8 cellular contexts compared by ENCODE assay signal in the genomic region with DNA sequence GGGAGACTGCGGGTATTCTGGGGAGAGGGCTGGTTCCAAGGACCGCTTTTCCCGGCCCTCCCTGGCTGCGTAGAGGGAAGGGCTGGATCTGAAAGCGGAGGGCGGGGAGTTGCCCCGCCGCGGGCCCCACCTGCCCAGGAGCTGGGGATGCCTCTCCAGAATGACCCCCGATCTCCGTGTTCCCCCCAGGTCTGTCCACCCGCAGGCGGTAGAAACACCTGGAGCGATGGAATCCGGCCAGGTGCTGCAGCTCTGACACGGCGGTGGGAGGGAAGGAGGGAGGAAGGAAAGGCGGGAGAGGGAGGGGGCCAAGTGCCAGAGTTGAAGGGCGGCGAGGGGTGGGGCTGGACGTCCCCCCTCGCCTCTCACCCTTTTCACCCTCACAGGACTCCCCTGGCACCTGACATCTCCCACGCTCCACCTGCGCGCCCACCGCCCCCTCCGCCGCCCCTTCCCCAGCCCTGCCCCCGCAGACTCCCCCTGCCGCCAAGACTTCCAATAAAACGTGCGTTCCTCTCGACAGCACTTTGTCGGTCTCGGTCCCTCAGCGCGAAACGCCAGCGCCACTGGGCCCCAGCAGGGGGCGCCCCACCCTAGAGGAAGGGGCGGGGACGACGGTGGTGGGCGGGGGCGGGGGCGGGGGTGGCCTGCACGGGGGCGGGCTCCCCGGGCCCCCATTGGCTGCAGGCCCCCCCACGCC. TPM values are rescaled to one million over a fixed set of nuclear protein-coding genes. Genes with fewer than 3 reads are reported as not detected.
DNase-seq lines count a peak whose midpoint lies in the region; ATAC-seq, FAIRE-seq and TF ChIP-seq lines count a peak whose summit lies in the region.
"Had no signal": no experiment of that assay in that cellular context is flagged by ENCODE, and none has a peak within 500 bp of the region (broad histone marks: within the 10 kb centered on the region; RNA-seq: fewer than 3 reads in every experiment).

No MANE protein-coding gene starts in this region.

- CTCF ChIA-PET in OCI-LY7 (lab: Charles Lee; ENCODE audit: unreplicated experiment) = interaction anchor here (0.6 to 1.4 kb wide), 6 partner anchors 8 to 147 kb away, joined by 3 to 20 read pairs (median 5); no protein-coding TSS in a partner anchor

- ATAC-seq in heart right ventricle (no peak), HG02938 (IDR thresholded peaks at IDR 0.05; ENCODE audit: unreplicated experiment) (no peak)

- no peaks in the 10 kb centered on the region for H3F3A ChIP-seq in smooth muscle cell (ENCODE audit: low read depth)

- H3K4me2 ChIP-seq in OCI-LY7 (ENCODE audit: low read length) (peak overlapping the region; percentile 95), smooth muscle cell (peak overlapping the region; percentile 61)

- H3K9me3 ChIP-seq in OCI-LY7 (ENCODE audit: low read length) (no peaks in the 10 kb centered on the region), heart right ventricle (no peaks in the 10 kb centered on the region), smooth muscle cell (replicated peaks; ENCODE audit: low read depth) (no peaks in the 10 kb centered on the region)

- H3K27ac ChIP-seq in OCI-LY7 (ENCODE audit: low read depth, low read length, poor library complexity, severe bottlenecking) (no peak overlapping the region), heart right ventricle (no peak overlapping the region), smooth muscle cell (ENCODE audit: low read depth) (no peak overlapping the region)
- H3K27ac ChIP-seq: epithelial cell of prostate had no signal

- intact Hi-C loops in OCI-LY7 (cut with micrococcal nuclease; ENCODE audit: unreplicated experiment) (loop anchor here (5.0 to 10.0 kb wide), 2 partner anchors 125 to 322 kb away; a partner anchor contains a TSS), heart right ventricle (cut with DNase I) (loop anchor here in 6 of 10 donors (2.0 to 5.0 kb wide), 4 partner anchors 75 to 130 kb away; a partner anchor contains a TSS)

- TF ChIP-seq CTCF in OCI-LY7 (conservative IDR thresholded peaks at IDR 0.05; ENCODE audit: low read length) (peak; percentile 50), heart right ventricle (IDR thresholded peaks at IDR 0.05) (peak; percentile 41 to 70 (median 59)), smooth muscle cell (IDR thresholded peaks at IDR 0.05; ENCODE audit: borderline replicate concordance, insufficient read depth, poor library complexity, severe bottlenecking) (peak; percentile 70)

- no peak overlapping the region for H3K9ac ChIP-seq in smooth muscle cell (ENCODE audit: low read depth)

- peaks cover 43% of the 10 kb centered on the region for H3K4me1 ChIP-seq in OCI-LY7 (ENCODE audit: insufficient read depth, low read length, poor library complexity, severe bottlenecking)
- peaks cover 3 to 62% (median 48%) of the 10 kb centered on the region in 9 donors for H3K4me1 ChIP-seq in heart right ventricle
- peaks cover 12% of the 10 kb centered on the region for H3K4me1 ChIP-seq in smooth muscle cell (ENCODE audit: low read depth)

- peak overlapping the region; percentile 67 for H3K4me3 ChIP-seq in OCI-LY7 (ENCODE audit: low read depth, low read length, poor library complexity, severe bottlenecking)
- peak overlapping the region in 2 of 10 donors; percentile 5 to 27 for H3K4me3 ChIP-seq in heart right ventricle
- peak overlapping the region; percentile 5 for H3K4me3 ChIP-seq in smooth muscle cell

- H3K79me2 ChIP-seq in OCI-LY7 (ENCODE audit: insufficient read depth, low read depth, low read length) = no peaks in the 10 kb centered on the region
- H3K79me2 ChIP-seq in smooth muscle cell (ENCODE audit: low read depth) = no peaks in the 10 kb centered on the region

- 29% methylated on average over 39 to 49 of the region's 50 CpGs for WGBS in heart right ventricle, 2 donors
- 0% methylated on average over 4 of the region's 50 CpGs for WGBS in smooth muscle cell (ENCODE audit: low lambda C conversion rate)

- no peaks in the 10 kb centered on the region for H3K9me2 ChIP-seq in OCI-LY7 (ENCODE audit: insufficient read depth, low read length)

- H2AFZ ChIP-seq in OCI-LY7 (ENCODE audit: low read length) = peak overlapping the region; percentile 64
- H2AFZ ChIP-seq in smooth muscle cell (ENCODE audit: low read depth) = no peak overlapping the region

- H4K20me1 ChIP-seq in OCI-LY7 (ENCODE audit: insufficient read depth, low read length) = no peaks in the 10 kb centered on the region
- no peaks in the 10 kb centered on the region for H4K20me1 ChIP-seq in smooth muscle cell (ENCODE audit: low read depth)

- H3K27me3 ChIP-seq in heart right ventricle (peaks cover 0 to 35% (median 4%) of the 10 kb centered on the region in 7 donors), smooth muscle cell (ENCODE audit: low read depth) (peaks cover 41% of the 10 kb centered on the region)

- H3K36me3 ChIP-seq in OCI-LY7 (ENCODE audit: insufficient read depth, low read length) = no peaks in the 10 kb centered on the region
- H3K36me3 ChIP-seq in heart right ventricle = no peaks in the 10 kb centered on the region
- no peaks in the 10 kb centered on the region for H3K36me3 ChIP-seq in smooth muscle cell (ENCODE audit: low read depth)

- peak; percentile 48 for FAIRE-seq in GM18507 (lab: Jason Lieb, UNC)

- no TSS peak for BruUV-seq in OCI-LY7 (replicated peaks; lab: Mats Ljungman, UMichigan)

- POLR2A ChIA-PET in OCI-LY7 (lab: Charles Lee) = interaction anchor here (0.6 to 3.5 kb wide), 11 partner anchors 12 to 327 kb away, joined by 3 to 25 read pairs (median 5); a partner anchor contains a TSS

- DNase-seq in GM18507 (ENCODE audit: extremely low spot score, insufficient read length, low read depth) = no peak
- peak; percentile 77 for DNase-seq in OCI-LY7 (ENCODE audit: low spot score)
- peak; percentile 64 for DNase-seq in activated effector memory CD4-positive, alpha-beta T cell treated with Interleukin-2 at 50 U/mL for 16 hours
- DNase-seq in heart right ventricle = peak in 1 of 2 donors; percentile 63
- no peak for DNase-seq in smooth muscle cell (lab: John Stamatoyannopoulos, UW; ENCODE audit: unreplicated experiment)
- DNase-seq in NCI-H226 = no peak

RNA-seq across cellular contexts. Expression of a gene that starts 0.4 kb away (rescaled TPM):
- total RNA-seq in OCI-LY7 (2014; rRNA removed; shearing (Covaris generic)) = 0.50 and 1.2 TPM in 2 replicates
- total RNA-seq in OCI-LY7 (2022) (6.1 and 6.3 TPM in 2 replicates), heart right ventricle (under 1 TPM in 3 of 10 donors, not detected in 7; 0.28 to 0.37 (median 0.30) TPM), smooth muscle cell (not detected in 2 replicates)
- polyA plus RNA-seq in heart right ventricle (under 1 TPM in 1 of 2 donors, not detected in 1; 0.10 TPM), smooth muscle cell (not detected in 2 replicates)

RNA-seq across cellular contexts. Expression of a gene that starts 4.1 kb away (rescaled TPM):
- 0.57 and 1.8 TPM in 2 replicates for total RNA-seq in OCI-LY7 (2014; rRNA removed; shearing (Covaris generic))
- 5.5 and 11.5 TPM in 2 replicates for total RNA-seq in OCI-LY7 (2022)
- 100 to 1,000 TPM; 451 to 819 (median 578) TPM for total RNA-seq in heart right ventricle
- polyA plus RNA-seq in heart right ventricle = 100 to 1,000 TPM; 251 to 605 TPM
- 3.2 and 3.5 TPM in 2 replicates for total RNA-seq in smooth muscle cell
- 2.7 and 3.0 TPM in 2 replicates for polyA plus RNA-seq in smooth muscle cell

RNA-seq across cellular contexts. Expression of a gene that starts 7.8 kb away (rescaled TPM):
- 0.28 and 1.1 TPM in 2 replicates for total RNA-seq in OCI-LY7 (2014; rRNA removed; shearing (Covaris generic))
- total RNA-seq in OCI-LY7 (2022) (2.7 and 5.9 TPM in 2 replicates), heart right ventricle (10 to 100 TPM in 2 of 10 donors, 1 to 10 TPM in 8; 4.3 to 12.5 (median 7.5) TPM), smooth muscle cell (0.22 TPM in 1 of 2 replicates, not detected in the other)
- polyA plus RNA-seq in heart right ventricle (10 to 100 TPM in 1 of 2 donors, 1 to 10 TPM in 1; 8.9 to 30.0 TPM), smooth muscle cell (0.17 and 0.24 TPM in 2 replicates)

RNA-seq across cellular contexts. Expression of a gene that starts 11.9 kb away (rescaled TPM):
- 76.8 and 82.1 TPM in 2 replicates for total RNA-seq in OCI-LY7 (2014; rRNA removed; shearing (Covaris generic))
- 147 and 155 TPM in 2 replicates for total RNA-seq in OCI-LY7 (2022)
- total RNA-seq in heart right ventricle = 10 to 100 TPM; 13.9 to 36.6 (median 18.1) TPM
- 10 to 100 TPM; 48.3 to 67.4 TPM for polyA plus RNA-seq in heart right ventricle
- 89.3 and 133 TPM in 2 replicates for total RNA-seq in smooth muscle cell
- polyA plus RNA-seq in smooth muscle cell = 205 and 246 TPM in 2 replicates

RNA-seq across cellular contexts. Expression of a gene that starts 27.1 kb away (rescaled TPM):
- total RNA-seq in OCI-LY7 (2014; rRNA removed; shearing (Covaris generic)) = 0.35 TPM in 1 of 2 replicates, not detected in the other
- total RNA-seq in OCI-LY7 (2022) = 0.88 TPM in 1 of 2 replicates, not detected in the other
- 1 to 10 TPM in 3 of 10 donors, under 1 TPM in 4, not detected in 3; 0.51 to 2.1 (median 0.74) TPM for total RNA-seq in heart right ventricle
- polyA plus RNA-seq in heart right ventricle = 1 to 10 TPM in 1 of 2 donors, under 1 TPM in 1; 0.78 to 2.7 TPM
- 26.3 and 37.0 TPM in 2 replicates for total RNA-seq in smooth muscle cell
- 23.0 and 67.1 TPM in 2 replicates for polyA plus RNA-seq in smooth muscle cell

Comparison
In these comparisons a context has a peak if more than half of its experiments do, and no peak if none do; other contexts are left out.
1. DNase-seq: peak in OCI-LY7 (single experiment) and activated effector memory CD4-positive, alpha-beta T cell treated with Interleukin-2 at 50 U/mL for 16 hours (single experiment); none in GM18507 (single experiment), smooth muscle cell (single experiment) and NCI-H226 (single experiment).
2. RNA of a gene that starts 4.1 kb away (total RNA-seq): 451 to 819 TPM in heart right ventricle; 0.57 to 11.5 TPM in OCI-LY7 and 3.2 to 3.5 TPM in smooth muscle cell; every median in the first group is over 10 times any median in the second.
3. Peak in every context shown above with its lines, with median percentiles within 50 percentile points of each other: CTCF ChIP-seq.